In the genomic region with DNA sequence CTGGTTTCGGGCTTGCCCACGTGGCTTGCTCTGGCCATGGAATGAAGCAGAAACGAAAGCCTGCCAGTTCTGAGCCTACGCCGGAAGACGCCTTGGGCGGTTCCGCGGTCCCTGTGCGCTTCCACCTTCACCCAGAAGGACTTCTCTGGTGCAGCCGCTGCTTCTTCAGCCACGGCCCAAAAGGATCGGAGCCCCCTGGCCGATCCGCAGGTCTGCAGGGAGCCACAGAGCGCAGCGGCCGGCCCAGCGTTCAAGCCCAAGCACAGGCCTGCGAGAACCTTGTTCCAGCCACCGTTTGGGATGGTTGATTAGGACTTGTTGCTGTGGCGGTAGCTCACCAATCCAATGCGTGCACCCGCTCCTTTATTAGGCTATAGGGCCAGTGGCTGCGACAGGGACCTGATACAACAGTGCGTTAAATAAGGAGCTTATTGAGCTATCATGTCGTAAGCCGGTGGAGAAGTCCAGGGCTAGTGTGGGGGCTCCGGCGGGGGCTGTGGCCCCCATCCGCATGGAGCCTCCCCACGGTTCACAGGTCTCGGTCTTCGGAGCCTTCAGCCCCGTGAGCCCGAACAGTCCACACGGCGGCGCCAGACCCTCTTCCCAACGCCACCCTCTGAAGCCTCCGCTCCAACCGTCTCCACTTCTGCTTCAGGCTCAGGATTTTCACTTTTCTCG, we compare ENCODE assay signal across 9 cellular contexts. TPM values are rescaled to one million over a fixed set of nuclear protein-coding genes. Genes with fewer than 3 reads are reported as not detected.
DNase-seq lines count a peak whose midpoint lies in the region; ATAC-seq and TF ChIP-seq lines count a peak whose summit lies in the region.
"Had no signal": no experiment of that assay in that cellular context is flagged by ENCODE, and none has a peak within 500 bp of the region (broad histone marks: within the 10 kb centered on the region; RNA-seq: fewer than 3 reads in every experiment).

No MANE protein-coding gene starts in this region.

- ATAC-seq in gastroesophageal sphincter (no peak), psoas muscle (peak in 2 of 4 donors; percentile 58 to 61), omental fat pad (ENCODE audit: low FRiP score) (no peak), HG03354 (IDR thresholded peaks at IDR 0.05; ENCODE audit: poor library complexity, severe bottlenecking, unreplicated experiment) (no peak), GM18870 (IDR thresholded peaks at IDR 0.05; ENCODE audit: unreplicated experiment) (no peak)

- TF ChIP-seq POLR2A in gastroesophageal sphincter (IDR thresholded peaks at IDR 0.05), result no peak

- H3K36me3 ChIP-seq in HUES64 (ENCODE audit: insufficient read depth, low read length), result no peaks in the 10 kb centered on the region
- no peaks in the 10 kb centered on the region for H3K36me3 ChIP-seq in gastroesophageal sphincter
- H3K36me3 ChIP-seq in psoas muscle (ENCODE audit: insufficient read depth in 1 of 2, low read depth in 1 of 2), result no peaks in the 10 kb centered on the region
- H3K36me3 ChIP-seq: HAP-1 had no signal

- H3K9me3 ChIP-seq in HUES64 (ENCODE audit: insufficient read depth, low read depth, low read length) (no peaks in the 10 kb centered on the region), gastroesophageal sphincter (no peaks in the 10 kb centered on the region), psoas muscle (no peaks in the 10 kb centered on the region)
- H3K9me3 ChIP-seq: HAP-1 had no signal

- no peak overlapping the region for H3K9ac ChIP-seq in HUES64 (ENCODE audit: low read depth, low read length)

- H3K4me3 Mint-ChIP-seq in CD14-positive monocyte, result peak overlapping the region; percentile 83 to 91
- peak overlapping the region; percentile 64 for H3K4me3 Mint-ChIP-seq in activated T-cell treated with anti-CD3 and anti-CD28 coated beads, Interleukin-2, amount 50 U/mL, for 24 hours

- no peak for DNase-seq in CD14-positive monocyte (ENCODE audit: low spot score)
- peak; percentile 75 for DNase-seq in activated T-cell treated with anti-CD3 and anti-CD28 coated beads, Interleukin-2, amount 50 U/mL, for 24 hours
- DNase-seq in psoas muscle, result peak; percentile 48 to 64
- DNase-seq in omental fat pad (ENCODE audit: low spot score), result no peak

- H3K27ac ChIP-seq in HUES64 (ENCODE audit: low read depth, low read length) (no peak overlapping the region), gastroesophageal sphincter (no peak overlapping the region), psoas muscle (no peak overlapping the region)

- TF ChIP-seq CTCF in CD14-positive monocyte (IDR thresholded peaks at IDR 0.05), result peak; percentile 71
- peak in 3 of 4 experiments; percentile 33 to 57 (median 39) for TF ChIP-seq CTCF in gastroesophageal sphincter (IDR thresholded peaks at IDR 0.05)
- TF ChIP-seq CTCF in psoas muscle (IDR thresholded peaks at IDR 0.05), result peak; percentile 38
- TF ChIP-seq CTCF in omental fat pad (IDR thresholded peaks at IDR 0.05), result no peak

- no peaks in the 10 kb centered on the region for H3K36me3 Mint-ChIP-seq in CD14-positive monocyte
- H3K36me3 Mint-ChIP-seq in activated T-cell treated with anti-CD3 and anti-CD28 coated beads, Interleukin-2, amount 50 U/mL, for 24 hours (ENCODE audit: low read depth), result no peaks in the 10 kb centered on the region

- H3K27me3 ChIP-seq in HUES64 (ENCODE audit: insufficient read depth, low read length) (peaks cover 3% of the 10 kb centered on the region; the same call in 1 of the 2 replicates), gastroesophageal sphincter (peaks cover 56% of the 10 kb centered on the region), psoas muscle (ENCODE audit: insufficient read depth in 3 of 3, low read length in 2 of 3) (peaks cover 0 to 34% (median 2%) of the 10 kb centered on the region in 3 donors)

- 83% methylated on average over 43 of the region's 43 CpGs for WGBS in HUES64
- 11 to 13% methylated on average over 3 to 7 of the region's 43 CpGs for WGBS in gastroesophageal sphincter (ENCODE audit: low coverage in 1 of 2), 2 donors
- 14 to 17% (median 15%) methylated on average over 42 to 43 of the region's 43 CpGs for WGBS in psoas muscle, 3 donors

- peaks cover 14% of the 10 kb centered on the region for H3K4me1 Mint-ChIP-seq in CD14-positive monocyte
- peaks cover 20% of the 10 kb centered on the region for H3K4me1 Mint-ChIP-seq in activated T-cell treated with anti-CD3 and anti-CD28 coated beads, Interleukin-2, amount 50 U/mL, for 24 hours (ENCODE audit: low read depth)

- peak overlapping the region in 2 of 7 donors; percentile 41 to 60 for H3K27ac Mint-ChIP-seq in CD14-positive monocyte
- H3K27ac Mint-ChIP-seq in activated T-cell treated with anti-CD3 and anti-CD28 coated beads, Interleukin-2, amount 50 U/mL, for 24 hours, result peak overlapping the region; percentile 79

- intact Hi-C loops in CD14-positive monocyte (cut with micrococcal nuclease), result no loop called here
- intact Hi-C loops in psoas muscle (cut with DNase I), result no loop called here

- peaks cover 0 to 2% (median 0%) of the 10 kb centered on the region in 7 donors for H3K9me3 Mint-ChIP-seq in CD14-positive monocyte
- H3K9me3 Mint-ChIP-seq in activated T-cell treated with anti-CD3 and anti-CD28 coated beads, Interleukin-2, amount 50 U/mL, for 24 hours, result no peaks in the 10 kb centered on the region

- H3K4me1 ChIP-seq in HUES64 (ENCODE audit: insufficient read depth, low read length) (0 out of 2 replicates have a peak, but pooled peaks cover 5% of the 10 kb centered on the region), gastroesophageal sphincter (peaks cover 0 to 12% (median 0%) of the 10 kb centered on the region in 3 donors), psoas muscle (no peaks in the 10 kb centered on the region)
- H3K4me1 ChIP-seq: HAP-1 had no signal

- H3K27me3 Mint-ChIP-seq in CD14-positive monocyte (ENCODE audit: low read depth in 3 of 3), result peaks cover 5 to 16% (median 7%) of the 10 kb centered on the region in 3 donors
- no peaks in the 10 kb centered on the region for H3K27me3 Mint-ChIP-seq in activated T-cell treated with anti-CD3 and anti-CD28 coated beads, Interleukin-2, amount 50 U/mL, for 24 hours

- H3K4me3 ChIP-seq in HUES64 (ENCODE audit: low read length), result peak overlapping the region; percentile 28
- peak overlapping the region; percentile 2 to 38 for H3K4me3 ChIP-seq in gastroesophageal sphincter
- H3K4me3 ChIP-seq in psoas muscle, result peak overlapping the region; percentile 44
- H3K4me3 ChIP-seq: HAP-1 had no signal

- no peak for TF ChIP-seq EP300 in gastroesophageal sphincter (IDR thresholded peaks at IDR 0.05)

RNA-seq across cellular contexts. Expression of a gene that starts 10.2 kb away (rescaled TPM):
- polyA plus RNA-seq in CD14-positive monocyte, result not detected
- polyA plus RNA-seq in HUES64 (2013, experiment 1 of 2), result 17.9 TPM
- 17.9 TPM for polyA plus RNA-seq in HUES64 (2013, experiment 2 of 2)
- 10 to 100 TPM in 3 of 4 donors, 1 to 10 TPM in 1; 6.3 to 20.9 (median 15.1) TPM for total RNA-seq in gastroesophageal sphincter
- total RNA-seq in psoas muscle, result 1 to 10 TPM in 1 of 4 donors, under 1 TPM in 3; 0.42 to 1.6 (median 0.62) TPM
- polyA plus RNA-seq in psoas muscle, result under 1 TPM; 0.19 to 0.38 (median 0.21) TPM
- 1 to 10 TPM; 1.3 to 4.5 (median 3.2) TPM for total RNA-seq in omental fat pad

RNA-seq across cellular contexts. Expression of a gene that starts 24.8 kb away (rescaled TPM):
- polyA plus RNA-seq in CD14-positive monocyte, result not detected
- not detected for polyA plus RNA-seq in HUES64 (2013, experiment 1 of 2)
- not detected for polyA plus RNA-seq in HUES64 (2013, experiment 2 of 2)
- total RNA-seq in gastroesophageal sphincter, result not detected
- not detected for total RNA-seq in psoas muscle
- polyA plus RNA-seq in psoas muscle, result not detected
- not detected for total RNA-seq in omental fat pad

RNA-seq across cellular contexts. Expression of a gene that starts 36.3 kb away (rescaled TPM):
- polyA plus RNA-seq in CD14-positive monocyte (not detected), psoas muscle (not detected)
- 0.65 TPM for polyA plus RNA-seq in HUES64 (2013, experiment 1 of 2)
- polyA plus RNA-seq in HUES64 (2013, experiment 2 of 2), result 1.5 TPM
- total RNA-seq in gastroesophageal sphincter (not detected), psoas muscle (not detected), omental fat pad (not detected)

Comparison
In these comparisons a context has a peak if more than half of its experiments do, and no peak if none do; other contexts are left out.
1. DNase-seq: peak in activated T-cell treated with anti-CD3 and anti-CD28 coated beads, Interleukin-2, amount 50 U/mL, for 24 hours (single experiment) and psoas muscle (2 of 2); none in CD14-positive monocyte (single experiment) and omental fat pad (single experiment).
2. CTCF ChIP-seq: peak in CD14-positive monocyte (single experiment), gastroesophageal sphincter (3 of 4) and psoas muscle (single experiment); none in omental fat pad (0 of 3).
3. Peak in every context shown above with its lines, with median percentiles within 50 percentile points of each other: H3K4me3 ChIP-seq.